ENCODE assay signal across 1 cellular context in the genomic region with DNA sequence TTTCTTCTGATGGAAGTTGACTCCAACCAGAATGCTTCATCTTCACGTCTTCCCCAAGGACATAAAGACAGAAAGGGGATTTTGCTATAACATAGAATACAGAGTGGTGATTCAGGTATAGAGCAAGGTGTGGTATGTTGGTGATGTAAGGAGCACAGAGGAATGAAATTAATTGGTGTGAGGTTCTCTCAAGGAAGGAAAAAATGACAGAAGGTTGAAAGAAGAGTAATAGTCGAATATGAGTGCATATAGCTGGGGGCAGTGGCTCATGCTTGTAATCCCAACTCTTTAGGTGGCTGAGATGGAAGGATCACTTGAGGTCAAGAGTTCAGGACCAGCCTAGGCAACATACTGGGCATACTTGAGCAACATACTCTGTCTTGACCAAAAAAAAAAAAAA.
TF ChIP-seq lines count a peak whose summit lies in the region.

No MANE protein-coding gene starts in this region.

TF ChIP-seq in K562, 482 proteins besides CTCF, POLR2A, EP300 and RAD21 (continued from another document):
- TF ChIP-seq, protein P1, sequence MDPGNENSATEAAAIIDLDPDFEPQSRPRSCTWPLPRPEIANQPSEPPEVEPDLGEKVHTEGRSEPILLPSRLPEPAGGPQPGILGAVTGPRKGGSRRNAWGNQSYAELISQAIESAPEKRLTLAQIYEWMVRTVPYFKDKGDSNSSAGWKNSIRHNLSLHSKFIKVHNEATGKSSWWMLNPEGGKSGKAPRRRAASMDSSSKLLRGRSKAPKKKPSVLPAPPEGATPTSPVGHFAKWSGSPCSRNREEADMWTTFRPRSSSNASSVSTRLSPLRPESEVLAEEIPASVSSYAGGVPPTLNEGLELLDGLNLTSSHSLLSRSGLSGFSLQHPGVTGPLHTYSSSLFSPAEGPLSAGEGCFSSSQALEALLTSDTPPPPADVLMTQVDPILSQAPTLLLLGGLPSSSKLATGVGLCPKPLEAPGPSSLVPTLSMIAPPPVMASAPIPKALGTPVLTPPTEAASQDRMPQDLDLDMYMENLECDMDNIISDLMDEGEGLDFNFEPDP (CRISPR knock-in tag; IDR thresholded peaks at IDR 0.05) = no peak
- TF ChIP-seq DDX20 (tag; IDR thresholded peaks at IDR 0.05; ENCODE audit: low read depth) (no peak), ZC3H8 (IDR thresholded peaks at IDR 0.05) (no peak), ELF1 (tag; IDR thresholded peaks at IDR 0.05) (no peak), FOXK2 (conservative IDR thresholded peaks at IDR 0.05 in 1 of 2, IDR thresholded peaks at IDR 0.05 in 1 of 2; ENCODE audit: low read depth in 2 of 2) (no peak)
- TF ChIP-seq, protein P2, sequence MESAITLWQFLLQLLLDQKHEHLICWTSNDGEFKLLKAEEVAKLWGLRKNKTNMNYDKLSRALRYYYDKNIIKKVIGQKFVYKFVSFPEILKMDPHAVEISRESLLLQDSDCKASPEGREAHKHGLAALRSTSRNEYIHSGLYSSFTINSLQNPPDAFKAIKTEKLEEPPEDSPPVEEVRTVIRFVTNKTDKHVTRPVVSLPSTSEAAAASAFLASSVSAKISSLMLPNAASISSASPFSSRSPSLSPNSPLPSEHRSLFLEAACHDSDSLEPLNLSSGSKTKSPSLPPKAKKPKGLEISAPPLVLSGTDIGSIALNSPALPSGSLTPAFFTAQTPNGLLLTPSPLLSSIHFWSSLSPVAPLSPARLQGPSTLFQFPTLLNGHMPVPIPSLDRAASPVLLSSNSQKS (CRISPR knock-in tag; IDR thresholded peaks at IDR 0.05) = no peak
